16 cellular contexts compared by ENCODE assay signal in genomic region chr12:44431647-44432352, GRCh38.
DNase-seq lines count a peak whose midpoint lies in the region; ATAC-seq and TF ChIP-seq lines count a peak whose summit lies in the region.
"Had no signal": no experiment of that assay in that cellular context is flagged by ENCODE, and none has a peak within 500 bp of the region (broad histone marks: within the 10 kb centered on the region; RNA-seq: fewer than 3 reads in every experiment).

No MANE protein-coding gene starts in this region.

- no peak overlapping the region for H4K91ac ChIP-seq in neuronal stem cell (ENCODE audit: low read depth, low read length, poor library complexity)

- DNase-seq in NCI-H2081 treated with DMSO at 0.1 percent for 48 hours (lab: John Stamatoyannopoulos, UW) (no peak), neuronal stem cell (ENCODE audit: low spot score) (no peak), NOMO-1 (lab: John Stamatoyannopoulos, UW; ENCODE audit: unreplicated experiment in 2 of 2) (no peak), mucosa of descending colon (no peak)
- DNase-seq: activated CD8-positive, alpha-beta memory T cell treated with anti-CD3 and anti-CD28 coated beads, Interleukin-2, amount 50 U/mL, for 48 hours; amniotic stem cell; C1 segment of cervical spinal cord; dermis blood vessel endothelial cell; NCI-H2171 treated with DMSO at 0.1 percent for 48 hours; RPMI8226 had no signal

- H2BK5ac ChIP-seq in neuronal stem cell (ENCODE audit: low read length), result no peak overlapping the region

- no peak overlapping the region for H3K27ac ChIP-seq in neuronal stem cell (replicated peaks; ENCODE audit: low read length)
- H3K27ac ChIP-seq: skin epidermis had no signal

- no peak overlapping the region for H3K23ac ChIP-seq in neuronal stem cell (ENCODE audit: low read depth, low read length, poor library complexity)

- WGBS in neuronal stem cell (ENCODE audit: extremely low coverage in 2 of 2, insufficient read length in 2 of 2, insufficient replicate concordance in 1 of 2), 2 donors, result no CpG with 5 or more reads among the region's 10 CpGs

- H3K4me3 ChIP-seq in neuronal stem cell (ENCODE audit: low read length in 2 of 2), result no peak overlapping the region
- no peak overlapping the region for H3K4me3 ChIP-seq in mucosa of descending colon
- H3K4me3 ChIP-seq: skin epidermis had no signal

- no peak overlapping the region for H3K4me2 ChIP-seq in neuronal stem cell (ENCODE audit: insufficient read depth, low read length, poor library complexity, severe bottlenecking)

- no peak overlapping the region for H2AFZ ChIP-seq in neuronal stem cell (ENCODE audit: low read length)

- H3K18ac ChIP-seq in neuronal stem cell (ENCODE audit: low read length), result no peak overlapping the region

- peak; percentile 92 for ATAC-seq in GM18858 (IDR thresholded peaks at IDR 0.05; ENCODE audit: unreplicated experiment)
- peak; percentile 76 for ATAC-seq in GM21423 (IDR thresholded peaks at IDR 0.05; ENCODE audit: unreplicated experiment)
- peak; percentile 78 for ATAC-seq in HG02981 (IDR thresholded peaks at IDR 0.05; ENCODE audit: unreplicated experiment)
- peak; percentile 84 for ATAC-seq in HG03575 (IDR thresholded peaks at IDR 0.05; ENCODE audit: extremely low read depth, insufficient number of reproducible peaks, low FRiP score, unreplicated experiment)
- ATAC-seq in mucosa of descending colon, result no peak
- ATAC-seq: natural killer cell treated with Interleukin-12 subunit alpha and Interleukin-12 subunit beta and Interleukin-15 and Interleukin-18, amount 100 ng/mL, for 72 hours had no signal

- H2AK5ac ChIP-seq in neuronal stem cell (ENCODE audit: low read depth, low read length), result no peak overlapping the region

- H3K36me3 ChIP-seq in neuronal stem cell (replicated peaks in 1 of 2; ENCODE audit: control insufficient read depth in 2 of 2, insufficient read depth in 2 of 2, low read length in 2 of 2) (no peaks in the 10 kb centered on the region), mucosa of descending colon (ENCODE audit: low read depth) (no peaks in the 10 kb centered on the region)

- H4K8ac ChIP-seq in neuronal stem cell (ENCODE audit: low read depth, low read length), result no peak overlapping the region

- no peaks in the 10 kb centered on the region for H3K9me3 ChIP-seq in neuronal stem cell (replicated peaks in 1 of 2; ENCODE audit: control insufficient read depth in 2 of 2, insufficient read depth in 1 of 2, low read depth in 1 of 2, low read length in 2 of 2)
- H3K9me3 ChIP-seq in mucosa of descending colon, result no peaks in the 10 kb centered on the region

- no peaks in the 10 kb centered on the region for H3K79me1 ChIP-seq in neuronal stem cell (ENCODE audit: low read depth, low read length)

- H3K4me1 ChIP-seq in neuronal stem cell (ENCODE audit: control insufficient read depth in 2 of 2, insufficient read depth in 1 of 2, low read depth in 1 of 2, low read length in 2 of 2) (peaks cover 4 to 6% of the 10 kb centered on the region in 2 donors), mucosa of descending colon (ENCODE audit: low read depth) (no peaks in the 10 kb centered on the region)

- no peak overlapping the region for H2BK12ac ChIP-seq in neuronal stem cell (ENCODE audit: low read length)

- H3K27me3 ChIP-seq in neuronal stem cell (ENCODE audit: control insufficient read depth in 3 of 3, insufficient read depth in 3 of 3, low read depth in 1 of 3, low read length in 3 of 3), result no peaks in the 10 kb centered on the region

- TF ChIP-seq CTCF in mucosa of descending colon (IDR thresholded peaks at IDR 0.05), result no peak

- no peak overlapping the region for H3K14ac ChIP-seq in neuronal stem cell (ENCODE audit: low read length)

- no peak overlapping the region for H3K4ac ChIP-seq in neuronal stem cell (ENCODE audit: low read length)

- intact Hi-C loops in mucosa of descending colon (cut with DNase I, micrococcal nuclease), result no loop called here

- no peak overlapping the region for H2BK15ac ChIP-seq in neuronal stem cell (ENCODE audit: low read length)

- H3K9ac ChIP-seq in neuronal stem cell (ENCODE audit: low read depth, low read length, poor library complexity), result no peak overlapping the region

- no peak overlapping the region for H2BK120ac ChIP-seq in neuronal stem cell (ENCODE audit: low read depth, low read length)
